In genomic region chr21:36859744-36860501, GRCh38 we compare ENCODE assay signal across 8 cellular contexts.
DNase-seq lines count a peak whose midpoint lies in the region; ATAC-seq, FAIRE-seq and TF ChIP-seq lines count a peak whose summit lies in the region.

No MANE protein-coding gene starts in this region.

- H3K4me3 ChIP-seq in esophagus squamous epithelium (no peak overlapping the region), pancreas (no peak overlapping the region)

- no peaks in the 10 kb centered on the region for H3K27me3 ChIP-seq in esophagus squamous epithelium
- H3K27me3 ChIP-seq in pancreas: no peaks in the 10 kb centered on the region

- H3K4me1 ChIP-seq in esophagus squamous epithelium: peaks cover 0 to 14% (median 3%) of the 10 kb centered on the region in 3 donors
- H3K4me1 ChIP-seq in pancreas: peaks cover 3 to 21% (median 18%) of the 10 kb centered on the region in 3 donors

- H3K9me3 ChIP-seq in esophagus squamous epithelium: no peaks in the 10 kb centered on the region
- H3K9me3 ChIP-seq in pancreas: no peaks in the 10 kb centered on the region

- TF ChIP-seq POLR2A in esophagus squamous epithelium (IDR thresholded peaks at IDR 0.05): no peak

- 78 to 84% methylated on average over 8 of the region's 8 CpGs for WGBS in esophagus squamous epithelium, 2 donors
- WGBS in pancreas, 2 donors: 28 to 32% methylated on average over 8 of the region's 8 CpGs

- H3K36me3 ChIP-seq in esophagus squamous epithelium (no peaks in the 10 kb centered on the region), pancreas (no peaks in the 10 kb centered on the region)

- peak; percentile 73 for DNase-seq in COLO829 (ENCODE audit: low spot score)
- DNase-seq in HPDE6-E6E7 (ENCODE audit: extremely low spot score): peak; percentile 66
- DNase-seq in SW480 (ENCODE audit: low spot score): peak; percentile 93
- DNase-seq in esophagus squamous epithelium (lab: John Stamatoyannopoulos, UW): no peak
- peak; percentile 87 to 92 (median 91) for DNase-seq in pancreas
- no peak for DNase-seq in DMS79 (lab: John Stamatoyannopoulos, UW)

- FAIRE-seq in pancreas (lab: Jason Lieb, UNC): peak; percentile 26

- TF ChIP-seq CTCF in esophagus squamous epithelium (IDR thresholded peaks at IDR 0.05) (no peak), pancreas (IDR thresholded peaks at IDR 0.05) (no peak)

- intact Hi-C loops in esophagus squamous epithelium (cut with DNase I) (no loop called here), pancreas (cut with DNase I) (loop anchor here in 1 of 3 donors (10.0 kb wide), 1 partner anchor 115 kb away; no protein-coding TSS in a partner anchor)

- peak; percentile 97 to 99 (median 98) for ATAC-seq in pancreas
- ATAC-seq in HG03460 (IDR thresholded peaks at IDR 0.05; ENCODE audit: unreplicated experiment): no peak
- ATAC-seq in HG02973 (IDR thresholded peaks at IDR 0.05; ENCODE audit: unreplicated experiment): no peak

- H3K27ac ChIP-seq in esophagus squamous epithelium: peak overlapping the region in 3 of 4 donors; percentile 7 to 37 (median 34)
- peak overlapping the region in 2 of 4 donors; percentile 42 to 51 for H3K27ac ChIP-seq in pancreas

Comparison
In these comparisons a context has a peak if more than half of its experiments do, and no peak if none do; other contexts are left out.
1. DNase-seq: peak in COLO829 (single experiment), HPDE6-E6E7 (single experiment), SW480 (single experiment) and pancreas (6 of 6); none in esophagus squamous epithelium (single experiment) and DMS79 (single experiment).
2. ATAC-seq: peak in pancreas (4 of 4); none in HG03460 (single experiment) and HG02973 (single experiment).